Comparison of ENCODE assay signal across 8 cellular contexts in genomic region chr5:168047043-168047668, GRCh38.
DNase-seq lines count a peak whose midpoint lies in the region; ATAC-seq and TF ChIP-seq lines count a peak whose summit lies in the region.

No MANE protein-coding gene starts in this region.

- no peak overlapping the region for H3K14ac ChIP-seq in mesenchymal stem cell (ENCODE audit: low read length in 2 of 2)

- no peak overlapping the region for H2BK12ac ChIP-seq in mesenchymal stem cell (ENCODE audit: low read length in 2 of 2)

- intact Hi-C loops in Right ventricle myocardium inferior (cut with DNase I), result loop anchor here (1.0 kb wide), 1 partner anchor 324 kb away; no protein-coding TSS in a partner anchor

- H3K9me3 ChIP-seq in right atrium auricular region (no peaks in the 10 kb centered on the region), mesenchymal stem cell (ENCODE audit: control insufficient read depth, low read length) (no peaks in the 10 kb centered on the region)

- no peak for DNase-seq in Right ventricle myocardium inferior (ENCODE audit: missing footprints)
- DNase-seq in right atrium auricular region (ENCODE audit: low spot score), result no peak
- DNase-seq in NCI-H524 treated with DMSO at 0.1 percent for 48 hours (lab: John Stamatoyannopoulos, UW), result peak; percentile 84
- DNase-seq in cerebellum (ENCODE audit: low spot score), result peak; percentile 34
- DNase-seq in mesenchymal stem cell, result peak; percentile 38
- no peak for DNase-seq in foreskin melanocyte

- H3K4ac ChIP-seq in mesenchymal stem cell (ENCODE audit: low read depth in 1 of 2, low read length in 2 of 2), result no peak overlapping the region

- peak; percentile 75 for ATAC-seq in Right ventricle myocardium inferior
- ATAC-seq in HG02885 (IDR thresholded peaks at IDR 0.05; ENCODE audit: poor library complexity, unreplicated experiment), result peak; percentile 62
- ATAC-seq in GM21515 (IDR thresholded peaks at IDR 0.05; ENCODE audit: unreplicated experiment), result no peak

- no peak overlapping the region for H2BK120ac ChIP-seq in mesenchymal stem cell (ENCODE audit: low read depth, low read length)

- no peak overlapping the region for H4K91ac ChIP-seq in mesenchymal stem cell (ENCODE audit: low read length)

- H2BK15ac ChIP-seq in mesenchymal stem cell (ENCODE audit: low read depth, poor library complexity, severe bottlenecking), result no peak overlapping the region

- H3K4me3 ChIP-seq in right atrium auricular region (no peak overlapping the region), mesenchymal stem cell (ENCODE audit: insufficient read depth in 1 of 2, low read depth in 1 of 2, low read length in 2 of 2) (no peak overlapping the region)

- no peak overlapping the region for H4K8ac ChIP-seq in mesenchymal stem cell (ENCODE audit: low read length)

- no peak overlapping the region for H2BK5ac ChIP-seq in mesenchymal stem cell (ENCODE audit: low read depth, low read length, poor library complexity, severe bottlenecking)

- WGBS in mesenchymal stem cell, result 31% methylated on average over 11 of the region's 11 CpGs

- H3K27ac ChIP-seq in right atrium auricular region, result no peak overlapping the region
- no peak overlapping the region for H3K27ac ChIP-seq in mesenchymal stem cell (ENCODE audit: low read length, poor library complexity, severe bottlenecking)

- H3K9ac ChIP-seq in mesenchymal stem cell (ENCODE audit: low read length), result no peak overlapping the region

- no peak overlapping the region for H3K18ac ChIP-seq in mesenchymal stem cell (ENCODE audit: low read depth in 1 of 2, low read length in 2 of 2)

- H3K36me3 ChIP-seq in right atrium auricular region, result no peaks in the 10 kb centered on the region
- no peaks in the 10 kb centered on the region for H3K36me3 ChIP-seq in mesenchymal stem cell (ENCODE audit: control insufficient read depth in 1 of 2, insufficient read depth in 2 of 2, low read depth in 1 of 2, low read length in 2 of 2)

- H3K4me1 ChIP-seq in right atrium auricular region, result no peaks in the 10 kb centered on the region
- H3K4me1 ChIP-seq in mesenchymal stem cell (ENCODE audit: control insufficient read depth, insufficient read depth, low read depth, low read length), result peaks cover 8% of the 10 kb centered on the region

- no peak overlapping the region for H2AFZ ChIP-seq in mesenchymal stem cell (ENCODE audit: low read depth, low read length)

- H3K27me3 ChIP-seq in right atrium auricular region, result no peaks in the 10 kb centered on the region
- H3K27me3 ChIP-seq in mesenchymal stem cell (ENCODE audit: control insufficient read depth in 1 of 2, insufficient read depth in 1 of 2, low read length in 2 of 2), result peaks cover 0 to 14% of the 10 kb centered on the region in 2 experiments

- H3K23ac ChIP-seq in mesenchymal stem cell (ENCODE audit: low read length in 2 of 2), result no peak overlapping the region

- H2AK5ac ChIP-seq in mesenchymal stem cell (ENCODE audit: low read length, severe bottlenecking), result peak overlapping the region; percentile 73

- TF ChIP-seq CTCF in right atrium auricular region (IDR thresholded peaks at IDR 0.05), result peak in 1 of 2 donors; percentile 51

- H3K4me2 ChIP-seq in mesenchymal stem cell (ENCODE audit: low read length, poor library complexity, severe bottlenecking), result no peak overlapping the region

- no peaks in the 10 kb centered on the region for H3K79me1 ChIP-seq in mesenchymal stem cell (replicated peaks; ENCODE audit: low read length, poor library complexity, severe bottlenecking)

Comparison
In these comparisons a context has a peak if more than half of its experiments do, and no peak if none do; other contexts are left out.
1. DNase-seq: peak in NCI-H524 treated with DMSO at 0.1 percent for 48 hours (single experiment), cerebellum (single experiment) and mesenchymal stem cell (single experiment); none in Right ventricle myocardium inferior (single experiment), right atrium auricular region (single experiment) and foreskin melanocyte (single experiment).